ENCODE assay signal across 31 cellular contexts in the genomic region with DNA sequence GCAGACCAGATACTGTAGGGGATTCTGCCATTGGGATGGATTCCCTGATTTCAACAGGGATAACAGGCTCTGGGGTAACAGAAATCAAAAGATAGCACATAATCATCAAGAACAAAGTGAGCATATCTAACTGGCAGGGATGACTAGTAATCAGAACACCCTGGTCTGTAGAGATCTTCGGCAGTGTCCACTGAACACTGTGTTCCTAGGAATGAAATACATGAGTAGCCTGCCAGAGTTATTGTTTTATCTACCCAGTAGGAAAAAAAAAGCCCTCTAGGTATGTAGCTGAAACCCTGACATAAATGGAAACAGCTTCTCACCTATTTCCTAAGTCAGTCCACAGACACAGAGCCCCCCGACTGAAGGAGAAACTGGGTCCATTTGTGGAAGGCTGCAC.
"Had no signal": no experiment of that assay in that cellular context is flagged by ENCODE, and none has a peak within 500 bp of the region (broad histone marks: within the 10 kb centered on the region; RNA-seq: fewer than 3 reads in every experiment).

No MANE protein-coding gene starts in this region.

- H3K36me3 ChIP-seq: neural progenitor cell, ovary, spleen, suprapubic skin, tibial artery, transverse colon, upper lobe of right lung, uterus had no signal

- H3K27ac Mint-ChIP-seq: natural killer cell; nephron; neural progenitor cell; progenitor cell of endocrine pancreas; stimulated activated memory B cell treated with anti-CD40 and anti-IgM and Interleukin-4, amounts not matched to agents 10 μg/mL and 1 μg/mL and 100 μg/mL, for 72 hours; stimulated activated naive CD8-positive, alpha-beta T cell treated with anti-CD3 and anti-CD28 coated beads, Interleukin-15, amount 100 ng/mL, for 72 hours; type B pancreatic cell had no signal

- DNase-seq: natural killer cell; occipital lobe; ovary; posterior cingulate gyrus; psoas muscle; right cardiac atrium; spleen; stimulated activated CD4-positive, alpha-beta T cell treated with anti-CD3 and anti-CD28 coated beads, Interleukin-12 subunit alpha, Interleukin-12 subunit beta, amount 100 ng/mL, for 4 hours; stimulated activated CD4-positive, alpha-beta T cell treated with anti-CD3 and anti-CD28 coated beads, Interleukin-1b, Interleukin-23, amount 100 ng/mL, for 48 hours; stimulated activated CD4-positive, alpha-beta T cell treated with anti-CD3 and anti-CD28 coated beads, Interleukin-4, amount 100 ng/mL, for 1 hour; stimulated activated CD4-positive, alpha-beta T cell treated with anti-CD3 and anti-CD28 coated beads, Interleukin-4, amount 100 ng/mL, for 4 hours; stimulated activated CD8-positive, alpha-beta memory T cell treated with anti-CD3 and anti-CD28 coated beads, Interleukin-4, amount 100 ng/mL, for 48 hours; stimulated activated naive CD4-positive, alpha-beta T cell; stimulated activated naive CD8-positive, alpha-beta T cell treated with anti-CD3 and anti-CD28 coated beads, Interleukin-15, amount 100 ng/mL, for 72 hours; stimulated activated naive CD8-positive, alpha-beta T cell treated with anti-CD3 and anti-CD28 coated beads, Interleukin-15, Interleukin-2, amounts not matched to agents 100 U/mL and 50 U/mL, for 24 hours; substantia nigra; testis; tibial artery; transverse colon; upper lobe of right lung; uterus had no signal

- H3K4me1 Mint-ChIP-seq: natural killer cell; nephron; neural progenitor cell; stimulated activated memory B cell treated with anti-CD40 and anti-IgM and Interleukin-4, amounts not matched to agents 10 μg/mL and 1 μg/mL and 100 μg/mL, for 72 hours; stimulated activated naive CD8-positive, alpha-beta T cell treated with anti-CD3 and anti-CD28 coated beads, Interleukin-15, amount 100 ng/mL, for 72 hours had no signal

- H3K36me3 Mint-ChIP-seq: natural killer cell; neural progenitor cell; stimulated activated memory B cell treated with anti-CD40 and anti-IgM and Interleukin-4, amounts not matched to agents 10 μg/mL and 1 μg/mL and 100 μg/mL, for 72 hours; type B pancreatic cell had no signal

- H3K4me3 Mint-ChIP-seq: natural killer cell; nephron; neural progenitor cell; stimulated activated memory B cell treated with anti-CD40 and anti-IgM and Interleukin-4, amounts not matched to agents 10 μg/mL and 1 μg/mL and 100 μg/mL, for 72 hours; stimulated activated naive CD8-positive, alpha-beta T cell treated with anti-CD3 and anti-CD28 coated beads, Interleukin-15, amount 100 ng/mL, for 72 hours; type B pancreatic cell had no signal

- ATAC-seq: natural killer cell; psoas muscle; right cardiac atrium; sciatic nerve; stimulated activated naive CD8-positive, alpha-beta T cell treated with anti-CD3 and anti-CD28 coated beads, Interleukin-15, amount 100 ng/mL, for 72 hours; stimulated activated naive CD8-positive, alpha-beta T cell treated with anti-CD3 and anti-CD28 coated beads, Interleukin-15, Interleukin-2, amounts not matched to agents 100 U/mL and 50 U/mL, for 24 hours; upper lobe of right lung had no signal

- H3K4me3 ChIP-seq: neural progenitor cell, ovary, psoas muscle, skin epidermis, smooth muscle cell, spleen, suprapubic skin, testis, tibial artery, transverse colon, upper lobe of right lung, uterus had no signal

- H3K27me3 ChIP-seq: ovary, spleen, suprapubic skin, testis, tibial artery, transverse colon, upper lobe of right lung, uterus had no signal

- H3K9me3 ChIP-seq: ovary, psoas muscle, spleen, suprapubic skin, testis, tibial artery, transverse colon, upper lobe of right lung, uterus had no signal

- H3K27ac ChIP-seq: neural progenitor cell, ovary, parathyroid adenoma, psoas muscle, skin epidermis, spleen, suprapubic skin, testis, tibial artery, transverse colon, upper lobe of right lung, uterus had no signal

- H3K4me1 ChIP-seq: neural progenitor cell, parathyroid adenoma, spleen, suprapubic skin, testis, tibial artery, transverse colon, upper lobe of right lung, uterus had no signal

- H3K27me3 Mint-ChIP-seq: progenitor cell of endocrine pancreas; stimulated activated memory B cell treated with anti-CD40 and anti-IgM and Interleukin-4, amounts not matched to agents 10 μg/mL and 1 μg/mL and 100 μg/mL, for 72 hours; stimulated activated naive CD8-positive, alpha-beta T cell treated with anti-CD3 and anti-CD28 coated beads, Interleukin-15, amount 100 ng/mL, for 72 hours had no signal
